ENCODE assay signal across 2 cellular contexts in the genomic region with DNA sequence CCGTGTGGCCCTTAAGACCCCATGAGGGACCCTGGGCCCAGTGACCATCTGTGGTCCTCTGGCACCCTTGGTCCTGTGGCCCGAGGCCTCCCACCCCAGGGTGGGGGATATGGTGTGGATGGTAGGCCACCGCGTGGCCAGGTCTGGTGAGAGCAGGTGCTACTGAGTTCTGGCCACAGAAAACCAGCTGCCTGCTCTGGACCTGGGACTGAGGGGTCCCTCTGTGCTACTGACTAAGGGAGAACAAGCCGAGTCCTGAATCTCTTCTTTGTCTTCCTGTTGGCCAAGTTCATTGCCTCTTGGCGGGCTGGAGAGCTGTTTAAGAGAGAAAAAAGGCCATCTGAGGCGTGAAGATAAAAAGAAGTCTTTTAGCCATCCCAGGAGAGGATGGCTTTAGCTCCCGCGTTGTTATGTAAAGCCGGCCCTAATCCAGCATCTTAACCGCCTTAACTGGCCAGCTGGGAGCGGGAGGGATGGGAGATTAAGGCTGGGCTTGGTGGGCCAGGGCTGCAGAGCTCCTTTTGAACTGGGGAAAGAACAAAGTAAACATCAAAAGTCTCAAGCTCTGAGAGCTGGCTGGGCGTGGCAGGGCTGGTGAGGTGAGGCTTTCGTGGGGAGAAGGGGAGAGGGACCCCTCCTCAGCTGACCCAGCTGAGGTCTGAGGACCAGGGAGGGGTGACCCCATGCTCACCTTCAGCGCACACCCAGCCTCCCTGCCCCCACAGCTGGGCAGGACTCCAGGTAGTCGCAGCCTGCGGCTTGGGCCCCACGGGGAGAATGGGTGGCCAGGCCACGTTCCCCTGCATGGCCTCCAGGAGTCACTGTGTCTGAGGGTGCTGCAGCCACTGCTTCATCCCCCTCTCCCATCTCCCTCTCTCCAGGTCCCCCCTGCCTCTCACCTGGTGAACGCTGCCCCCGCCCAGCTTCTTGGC.
TF ChIP-seq lines count a peak whose summit lies in the region.

No MANE protein-coding gene starts in this region.

TF ChIP-seq in GM23338, 12 proteins besides CTCF, POLR2A, EP300 and RAD21:
- TF ChIP-seq ZNF462 (CRISPR knock-in tag; IDR thresholded peaks at IDR 0.05): 0 out of 2 replicates have a peak, but pooled peaks have one; percentile 9
- TF ChIP-seq, protein P1, sequence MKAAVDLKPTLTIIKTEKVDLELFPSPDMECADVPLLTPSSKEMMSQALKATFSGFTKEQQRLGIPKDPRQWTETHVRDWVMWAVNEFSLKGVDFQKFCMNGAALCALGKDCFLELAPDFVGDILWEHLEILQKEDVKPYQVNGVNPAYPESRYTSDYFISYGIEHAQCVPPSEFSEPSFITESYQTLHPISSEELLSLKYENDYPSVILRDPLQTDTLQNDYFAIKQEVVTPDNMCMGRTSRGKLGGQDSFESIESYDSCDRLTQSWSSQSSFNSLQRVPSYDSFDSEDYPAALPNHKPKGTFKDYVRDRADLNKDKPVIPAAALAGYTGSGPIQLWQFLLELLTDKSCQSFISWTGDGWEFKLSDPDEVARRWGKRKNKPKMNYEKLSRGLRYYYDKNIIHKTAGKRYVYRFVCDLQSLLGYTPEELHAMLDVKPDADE (IDR thresholded peaks at IDR 0.05): no peak

TF ChIP-seq in K562, 482 proteins besides CTCF, POLR2A, EP300 and RAD21 (continued from another document):
- TF ChIP-seq HBP1 (CRISPR knock-in tag; IDR thresholded peaks at IDR 0.05): no peak
- TF ChIP-seq CBX5 (IDR thresholded peaks at IDR 0.05; ENCODE audit: borderline replicate concordance, low read depth): no peak
- no peak for TF ChIP-seq CEBPG (CRISPR knock-in tag; IDR thresholded peaks at IDR 0.05)
- no peak for TF ChIP-seq CEBPG (tag; conservative IDR thresholded peaks at IDR 0.05 in 1 of 2, IDR thresholded peaks at IDR 0.05 in 1 of 2)
- no peak for TF ChIP-seq RFX1 (IDR thresholded peaks at IDR 0.05)
- TF ChIP-seq, protein P2, sequence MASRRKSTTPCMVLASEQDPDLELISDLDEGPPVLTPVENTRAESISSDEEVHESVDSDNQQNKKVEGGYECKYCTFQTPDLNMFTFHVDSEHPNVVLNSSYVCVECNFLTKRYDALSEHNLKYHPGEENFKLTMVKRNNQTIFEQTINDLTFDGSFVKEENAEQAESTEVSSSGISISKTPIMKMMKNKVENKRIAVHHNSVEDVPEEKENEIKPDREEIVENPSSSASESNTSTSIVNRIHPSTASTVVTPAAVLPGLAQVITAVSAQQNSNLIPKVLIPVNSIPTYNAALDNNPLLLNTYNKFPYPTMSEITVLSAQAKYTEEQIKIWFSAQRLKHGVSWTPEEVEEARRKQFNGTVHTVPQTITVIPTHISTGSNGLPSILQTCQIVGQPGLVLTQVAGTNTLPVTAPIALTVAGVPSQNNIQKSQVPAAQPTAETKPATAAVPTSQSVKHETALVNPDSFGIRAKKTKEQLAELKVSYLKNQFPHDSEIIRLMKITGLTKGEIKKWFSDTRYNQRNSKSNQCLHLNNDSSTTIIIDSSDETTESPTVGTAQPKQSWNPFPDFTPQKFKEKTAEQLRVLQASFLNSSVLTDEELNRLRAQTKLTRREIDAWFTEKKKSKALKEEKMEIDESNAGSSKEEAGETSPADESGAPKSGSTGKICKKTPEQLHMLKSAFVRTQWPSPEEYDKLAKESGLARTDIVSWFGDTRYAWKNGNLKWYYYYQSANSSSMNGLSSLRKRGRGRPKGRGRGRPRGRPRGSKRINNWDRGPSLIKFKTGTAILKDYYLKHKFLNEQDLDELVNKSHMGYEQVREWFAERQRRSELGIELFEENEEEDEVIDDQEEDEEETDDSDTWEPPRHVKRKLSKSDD (conservative IDR thresholded peaks at IDR 0.05; ENCODE audit: low read length): no peak
- TF ChIP-seq CTBP1 (IDR thresholded peaks at IDR 0.05; ENCODE audit: borderline replicate concordance): no peak
- TF ChIP-seq FOXP4 (CRISPR knock-in tag; IDR thresholded peaks at IDR 0.05; ENCODE audit: borderline replicate concordance): no peak
- no peak for TF ChIP-seq JUND (IDR thresholded peaks at IDR 0.05; ENCODE audit: borderline replicate concordance, low read depth, low read length)
- TF ChIP-seq JUND (tag; IDR thresholded peaks at IDR 0.05; ENCODE audit: borderline replicate concordance, low read depth, low read length): no peak
- TF ChIP-seq SRSF9 (IDR thresholded peaks at IDR 0.05; ENCODE audit: borderline replicate concordance, low read depth, low read length): no peak
- TF ChIP-seq PCBP2 (IDR thresholded peaks at IDR 0.05; ENCODE audit: low read depth, low read length, poor library complexity, severe bottlenecking): no peak
